8 cellular contexts compared by ENCODE assay signal in genomic region chr1:165592945-165593823, GRCh38. TPM values are rescaled to one million over a fixed set of nuclear protein-coding genes. Genes with fewer than 3 reads are reported as not detected.
A peak's percentile ranks its signal among the peaks of the same experiment; 100 is the strongest.
DNase-seq lines count a peak whose midpoint lies in the region; ATAC-seq lines count a peak whose summit lies in the region.

No MANE protein-coding gene starts in this region.

- POLR2A ChIA-PET in activated CD8-positive, alpha-beta T cell treated with anti-CD3 and anti-CD28 coated beads, Interleukin-2, amount 10 ng/mL, durations not matched to agents 7 days and 5 days (lab: Charles Lee): interaction anchor here (1.0 kb wide), 1 partner anchor 201 kb away, joined by 3 read pairs; no protein-coding TSS in a partner anchor

- peaks cover 57% of the 10 kb centered on the region for H3K27me3 Mint-ChIP-seq in activated CD8-positive, alpha-beta T cell treated with anti-CD3 and anti-CD28 coated beads, Interleukin-2, amount 10 ng/mL, durations not matched to agents 7 days and 5 days (ENCODE audit: low read depth)

- no peak overlapping the region for H3K27ac Mint-ChIP-seq in activated CD8-positive, alpha-beta T cell treated with anti-CD3 and anti-CD28 coated beads, Interleukin-2, amount 10 ng/mL, durations not matched to agents 7 days and 5 days

- in situ Hi-C loops in G401 (cut with HindIII; ENCODE audit: low sequenced_read_pairs): loop anchor here (25.0 kb wide), 1 partner anchor 206 kb away; no protein-coding TSS in a partner anchor

- no peaks in the 10 kb centered on the region for H3K9me3 Mint-ChIP-seq in activated CD8-positive, alpha-beta T cell treated with anti-CD3 and anti-CD28 coated beads, Interleukin-2, amount 10 ng/mL, durations not matched to agents 7 days and 5 days (ENCODE audit: insufficient read depth)

- H3K4me1 Mint-ChIP-seq in activated CD8-positive, alpha-beta T cell treated with anti-CD3 and anti-CD28 coated beads, Interleukin-2, amount 10 ng/mL, durations not matched to agents 7 days and 5 days (ENCODE audit: low read depth): peaks cover 20% of the 10 kb centered on the region

- peak; percentile 81 for DNase-seq in G401 (ENCODE audit: low spot score)
- peak; percentile 64 for DNase-seq in NCI-H774 (lab: John Stamatoyannopoulos, UW)
- peak; percentile 83 for DNase-seq in activated CD8-positive, alpha-beta T cell treated with anti-CD3 and anti-CD28 coated beads, Interleukin-2, amount 10 ng/mL, durations not matched to agents 7 days and 5 days
- DNase-seq in effector memory CD4-positive, alpha-beta T cell: peak; percentile 51 to 70 (median 61)
- peak; percentile 88 for DNase-seq in midbrain (lab: John Stamatoyannopoulos, UW)
- DNase-seq in stimulated activated CD8-positive, alpha-beta memory T cell treated with anti-CD3 and anti-CD28 coated beads, Interleukin-4, amount 100 ng/mL, for 24 hours (ENCODE audit: low read depth): peak; percentile 55

- ATAC-seq in HG03457 (IDR thresholded peaks at IDR 0.05; ENCODE audit: unreplicated experiment) (peak; percentile 38), HG02840 (IDR thresholded peaks at IDR 0.05; ENCODE audit: low FRiP score, unreplicated experiment) (no peak)
- ATAC-seq in activated CD8-positive, alpha-beta T cell treated with anti-CD3 and anti-CD28 coated beads, Interleukin-2, amount 10 ng/mL, durations not matched to agents 7 days and 5 days: no peak

- CTCF ChIA-PET in activated CD8-positive, alpha-beta T cell treated with anti-CD3 and anti-CD28 coated beads, Interleukin-2, amount 10 ng/mL, durations not matched to agents 7 days and 5 days (lab: Charles Lee): interaction anchor here (0.6 to 13.1 kb wide), 26 partner anchors 9 to 335 kb away, joined by 3 to 155 read pairs (median 5); no protein-coding TSS in a partner anchor

- no peaks in the 10 kb centered on the region for H3K36me3 Mint-ChIP-seq in activated CD8-positive, alpha-beta T cell treated with anti-CD3 and anti-CD28 coated beads, Interleukin-2, amount 10 ng/mL, durations not matched to agents 7 days and 5 days (ENCODE audit: low read depth)

- H3K4me1 ChIP-seq in effector memory CD4-positive, alpha-beta T cell (ENCODE audit: control insufficient read depth, insufficient read depth, low read length, poor library complexity, severe bottlenecking): peaks cover 8% of the 10 kb centered on the region

- no peak overlapping the region for H3K27ac ChIP-seq in effector memory CD4-positive, alpha-beta T cell (ENCODE audit: insufficient read depth, low read length, poor library complexity, severe bottlenecking)

- peaks cover 20% of the 10 kb centered on the region for H3K27me3 ChIP-seq in effector memory CD4-positive, alpha-beta T cell (replicated peaks; ENCODE audit: control insufficient read depth, insufficient read depth, low read length, poor library complexity, severe bottlenecking)

- H3K4me3 Mint-ChIP-seq in activated CD8-positive, alpha-beta T cell treated with anti-CD3 and anti-CD28 coated beads, Interleukin-2, amount 10 ng/mL, durations not matched to agents 7 days and 5 days: no peak overlapping the region

- no peaks in the 10 kb centered on the region for H3K36me3 ChIP-seq in effector memory CD4-positive, alpha-beta T cell (ENCODE audit: control insufficient read depth, insufficient read depth, low read length)

- H3K4me3 ChIP-seq in effector memory CD4-positive, alpha-beta T cell (ENCODE audit: insufficient read depth, low read depth, low read length, poor library complexity, severe bottlenecking): no peak overlapping the region

- no peaks in the 10 kb centered on the region for H3K9me3 ChIP-seq in effector memory CD4-positive, alpha-beta T cell (ENCODE audit: control insufficient read depth, low read length)

RNA-seq across cellular contexts. Expression of gene MGST3, which starts 37.9 kb away (rescaled TPM):
- total RNA-seq in G401 (2014; rRNA removed; shearing (Covaris generic)): 66.1 and 86.1 TPM in 2 replicates
- total RNA-seq in activated CD8-positive, alpha-beta T cell treated with anti-CD3 and anti-CD28 coated beads, Interleukin-2, amount 10 ng/mL, durations not matched to agents 7 days and 5 days: 10 to 100 TPM; 30.9 to 33.0 TPM

RNA-seq across cellular contexts. Expression of gene LRRC52, which starts 49.4 kb away (rescaled TPM):
- not detected in 2 replicates for total RNA-seq in G401 (2014; rRNA removed; shearing (Covaris generic))
- total RNA-seq in activated CD8-positive, alpha-beta T cell treated with anti-CD3 and anti-CD28 coated beads, Interleukin-2, amount 10 ng/mL, durations not matched to agents 7 days and 5 days: not detected
